ENCODE assay signal across 1 cellular context in genomic region chr2:20565101-20565622, GRCh38.
TF ChIP-seq lines count a peak whose summit lies in the region.

No MANE protein-coding gene starts in this region.

TF ChIP-seq in HepG2, 621 proteins besides CTCF, POLR2A, EP300 and RAD21 (continued from another document):
- no peak for TF ChIP-seq CSRNP2 (CRISPR knock-in tag; conservative IDR thresholded peaks at IDR 0.05; ENCODE audit: low read depth)
